ENCODE assay signal across 1 cellular context in genomic region chr2:158456309-158457066, GRCh38.
A peak's percentile ranks its signal among the peaks of the same experiment; 100 is the strongest.
TF ChIP-seq lines count a peak whose summit lies in the region.

Gene CCDC148, minus strand, starts transcription at chr2:158456753. Its CDS starts 314 bp downstream, at chr2:158456439.
Gene PKP4, plus strand, starts transcription at chr2:158456952. Its CDS starts 76,233 bp downstream, at chr2:158533185.

TF ChIP-seq in HEK293, 187 proteins besides CTCF, POLR2A, EP300 and RAD21 (continued from another document and continues in another):
- no peak for TF ChIP-seq ZNF513 (tag by site-specific recombination; IDR thresholded peaks at IDR 0.05)
- TF ChIP-seq ZNF23 (tag by site-specific recombination; IDR thresholded peaks at IDR 0.05; ENCODE audit: borderline replicate concordance) = no peak
- TF ChIP-seq, protein P1, sequence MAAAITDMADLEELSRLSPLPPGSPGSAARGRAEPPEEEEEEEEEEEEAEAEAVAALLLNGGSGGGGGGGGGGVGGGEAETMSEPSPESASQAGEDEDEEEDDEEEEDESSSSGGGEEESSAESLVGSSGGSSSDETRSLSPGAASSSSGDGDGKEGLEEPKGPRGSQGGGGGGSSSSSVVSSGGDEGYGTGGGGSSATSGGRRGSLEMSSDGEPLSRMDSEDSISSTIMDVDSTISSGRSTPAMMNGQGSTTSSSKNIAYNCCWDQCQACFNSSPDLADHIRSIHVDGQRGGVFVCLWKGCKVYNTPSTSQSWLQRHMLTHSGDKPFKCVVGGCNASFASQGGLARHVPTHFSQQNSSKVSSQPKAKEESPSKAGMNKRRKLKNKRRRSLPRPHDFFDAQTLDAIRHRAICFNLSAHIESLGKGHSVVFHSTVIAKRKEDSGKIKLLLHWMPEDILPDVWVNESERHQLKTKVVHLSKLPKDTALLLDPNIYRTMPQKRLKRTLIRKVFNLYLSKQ (tag by site-specific recombination; IDR thresholded peaks at IDR 0.05; ENCODE audit: borderline replicate concordance) = no peak
- TF ChIP-seq SP7 (tag by site-specific recombination; IDR thresholded peaks at IDR 0.05) = peak; percentile 35; the same call in 1 of the 2 replicates
- TF ChIP-seq ZNF2 (tag by site-specific recombination; IDR thresholded peaks at IDR 0.05) = 0 out of 2 replicates have a peak, but pooled peaks have one; percentile 32
- TF ChIP-seq ZNF37A (tag by site-specific recombination; IDR thresholded peaks at IDR 0.05) = no peak
- TF ChIP-seq ZNF549 (tag by site-specific recombination; IDR thresholded peaks at IDR 0.05) = no peak
- no peak for TF ChIP-seq ZNF169 (tag by site-specific recombination; IDR thresholded peaks at IDR 0.05)
- TF ChIP-seq GFI1B (tag by site-specific recombination; IDR thresholded peaks at IDR 0.05) = no peak
- no peak for TF ChIP-seq MEIS1 (CRISPR knock-in tag; IDR thresholded peaks at IDR 0.05; ENCODE audit: borderline replicate concordance)
- no peak for TF ChIP-seq ZNF707 (tag by site-specific recombination; IDR thresholded peaks at IDR 0.05)
- TF ChIP-seq ZNF571 (tag by site-specific recombination; IDR thresholded peaks at IDR 0.05) = no peak
- TF ChIP-seq, protein P2, sequence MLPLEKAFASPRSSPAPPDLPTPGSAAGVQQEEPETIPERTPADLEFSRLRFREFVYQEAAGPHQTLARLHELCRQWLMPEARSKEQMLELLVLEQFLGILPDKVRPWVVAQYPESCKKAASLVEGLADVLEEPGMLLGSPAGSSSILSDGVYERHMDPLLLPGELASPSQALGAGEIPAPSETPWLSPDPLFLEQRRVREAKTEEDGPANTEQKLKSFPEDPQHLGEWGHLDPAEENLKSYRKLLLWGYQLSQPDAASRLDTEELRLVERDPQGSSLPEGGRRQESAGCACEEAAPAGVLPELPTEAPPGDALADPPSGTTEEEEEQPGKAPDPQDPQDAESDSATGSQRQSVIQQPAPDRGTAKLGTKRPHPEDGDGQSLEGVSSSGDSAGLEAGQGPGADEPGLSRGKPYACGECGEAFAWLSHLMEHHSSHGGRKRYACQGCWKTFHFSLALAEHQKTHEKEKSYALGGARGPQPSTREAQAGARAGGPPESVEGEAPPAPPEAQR (tag by site-specific recombination; IDR thresholded peaks at IDR 0.05) = no peak
- no peak for TF ChIP-seq ZNF19 (tag by site-specific recombination; IDR thresholded peaks at IDR 0.05; ENCODE audit: low read depth)
- TF ChIP-seq ZFP41 (tag by site-specific recombination; IDR thresholded peaks at IDR 0.05; ENCODE audit: borderline replicate concordance) = no peak
- no peak for TF ChIP-seq ZNF404 (tag by site-specific recombination; IDR thresholded peaks at IDR 0.05)
- no peak for TF ChIP-seq PRDM6 (tag by site-specific recombination; IDR thresholded peaks at IDR 0.05)
- TF ChIP-seq IKZF3 (tag by site-specific recombination; IDR thresholded peaks at IDR 0.05) = no peak
- TF ChIP-seq, protein P3, sequence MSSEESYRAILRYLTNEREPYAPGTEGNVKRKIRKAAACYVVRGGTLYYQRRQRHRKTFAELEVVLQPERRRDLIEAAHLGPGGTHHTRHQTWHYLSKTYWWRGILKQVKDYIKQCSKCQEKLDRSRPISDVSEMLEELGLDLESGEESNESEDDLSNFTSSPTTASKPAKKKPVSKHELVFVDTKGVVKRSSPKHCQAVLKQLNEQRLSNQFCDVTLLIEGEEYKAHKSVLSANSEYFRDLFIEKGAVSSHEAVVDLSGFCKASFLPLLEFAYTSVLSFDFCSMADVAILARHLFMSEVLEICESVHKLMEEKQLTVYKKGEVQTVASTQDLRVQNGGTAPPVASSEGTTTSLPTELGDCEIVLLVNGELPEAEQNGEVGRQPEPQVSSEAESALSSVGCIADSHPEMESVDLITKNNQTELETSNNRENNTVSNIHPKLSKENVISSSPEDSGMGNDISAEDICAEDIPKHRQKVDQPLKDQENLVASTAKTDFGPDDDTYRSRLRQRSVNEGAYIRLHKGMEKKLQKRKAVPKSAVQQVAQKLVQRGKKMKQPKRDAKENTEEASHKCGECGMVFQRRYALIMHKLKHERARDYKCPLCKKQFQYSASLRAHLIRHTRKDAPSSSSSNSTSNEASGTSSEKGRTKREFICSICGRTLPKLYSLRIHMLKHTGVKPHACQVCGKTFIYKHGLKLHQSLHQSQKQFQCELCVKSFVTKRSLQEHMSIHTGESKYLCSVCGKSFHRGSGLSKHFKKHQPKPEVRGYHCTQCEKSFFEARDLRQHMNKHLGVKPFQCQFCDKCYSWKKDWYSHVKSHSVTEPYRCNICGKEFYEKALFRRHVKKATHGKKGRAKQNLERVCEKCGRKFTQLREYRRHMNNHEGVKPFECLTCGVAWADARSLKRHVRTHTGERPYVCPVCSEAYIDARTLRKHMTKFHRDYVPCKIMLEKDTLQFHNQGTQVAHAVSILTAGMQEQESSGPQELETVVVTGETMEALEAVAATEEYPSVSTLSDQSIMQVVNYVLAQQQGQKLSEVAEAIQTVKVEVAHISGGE (tag by site-specific recombination; conservative IDR thresholded peaks at IDR 0.05; ENCODE audit: low read depth) = no peak
- no peak for TF ChIP-seq ZSCAN5A (tag by site-specific recombination; IDR thresholded peaks at IDR 0.05)
- no peak for TF ChIP-seq MYNN (tag by site-specific recombination; IDR thresholded peaks at IDR 0.05; ENCODE audit: borderline replicate concordance)
- TF ChIP-seq ZBTB44 (tag by site-specific recombination; IDR thresholded peaks at IDR 0.05) = no peak
- no peak for TF ChIP-seq GLIS1 (tag by site-specific recombination; IDR thresholded peaks at IDR 0.05)
- no peak for TF ChIP-seq ZNF473 (tag by site-specific recombination; IDR thresholded peaks at IDR 0.05)
- no peak for TF ChIP-seq PATZ1 (tag by site-specific recombination; IDR thresholded peaks at IDR 0.05)
- TF ChIP-seq ZNF223 (tag by site-specific recombination; IDR thresholded peaks at IDR 0.05) = no peak
- TF ChIP-seq ZNF639 (tag by site-specific recombination; IDR thresholded peaks at IDR 0.05) = no peak
- peak; percentile 47; the same call in 1 of the 2 replicates for TF ChIP-seq PRDM1 (tag by site-specific recombination; IDR thresholded peaks at IDR 0.05)
- no peak for TF ChIP-seq ZNF558 (tag by site-specific recombination; IDR thresholded peaks at IDR 0.05)
- TF ChIP-seq ZNF561 (tag by site-specific recombination; IDR thresholded peaks at IDR 0.05; ENCODE audit: borderline replicate concordance) = no peak
- no peak for TF ChIP-seq ZNF426 (tag by site-specific recombination; IDR thresholded peaks at IDR 0.05)
- TF ChIP-seq ZNF214 (tag by site-specific recombination; IDR thresholded peaks at IDR 0.05; ENCODE audit: borderline replicate concordance) = no peak
- no peak for TF ChIP-seq ZNF114 (tag by site-specific recombination; IDR thresholded peaks at IDR 0.05)
- no peak for TF ChIP-seq KLF7 (tag by site-specific recombination; IDR thresholded peaks at IDR 0.05; ENCODE audit: borderline replicate concordance)
- TF ChIP-seq, protein P4, sequence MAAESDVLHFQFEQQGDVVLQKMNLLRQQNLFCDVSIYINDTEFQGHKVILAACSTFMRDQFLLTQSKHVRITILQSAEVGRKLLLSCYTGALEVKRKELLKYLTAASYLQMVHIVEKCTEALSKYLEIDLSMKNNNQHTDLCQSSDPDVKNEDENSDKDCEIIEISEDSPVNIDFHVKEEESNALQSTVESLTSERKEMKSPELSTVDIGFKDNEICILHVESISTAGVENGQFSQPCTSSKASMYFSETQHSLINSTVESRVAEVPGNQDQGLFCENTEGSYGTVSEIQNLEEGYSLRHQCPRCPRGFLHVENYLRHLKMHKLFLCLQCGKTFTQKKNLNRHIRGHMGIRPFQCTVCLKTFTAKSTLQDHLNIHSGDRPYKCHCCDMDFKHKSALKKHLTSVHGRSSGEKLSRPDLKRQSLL (tag by site-specific recombination; IDR thresholded peaks at IDR 0.05) = no peak
- TF ChIP-seq ZNF621 (tag by site-specific recombination; IDR thresholded peaks at IDR 0.05) = no peak
- TF ChIP-seq, protein P5, sequence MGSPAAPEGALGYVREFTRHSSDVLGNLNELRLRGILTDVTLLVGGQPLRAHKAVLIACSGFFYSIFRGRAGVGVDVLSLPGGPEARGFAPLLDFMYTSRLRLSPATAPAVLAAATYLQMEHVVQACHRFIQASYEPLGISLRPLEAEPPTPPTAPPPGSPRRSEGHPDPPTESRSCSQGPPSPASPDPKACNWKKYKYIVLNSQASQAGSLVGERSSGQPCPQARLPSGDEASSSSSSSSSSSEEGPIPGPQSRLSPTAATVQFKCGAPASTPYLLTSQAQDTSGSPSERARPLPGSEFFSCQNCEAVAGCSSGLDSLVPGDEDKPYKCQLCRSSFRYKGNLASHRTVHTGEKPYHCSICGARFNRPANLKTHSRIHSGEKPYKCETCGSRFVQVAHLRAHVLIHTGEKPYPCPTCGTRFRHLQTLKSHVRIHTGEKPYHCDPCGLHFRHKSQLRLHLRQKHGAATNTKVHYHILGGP (tag by site-specific recombination; IDR thresholded peaks at IDR 0.05) = no peak
- TF ChIP-seq ZNF341 (tag by site-specific recombination; IDR thresholded peaks at IDR 0.05; ENCODE audit: low read depth) = peak; percentile 77
- TF ChIP-seq ZSCAN30 (tag by site-specific recombination; IDR thresholded peaks at IDR 0.05) = no peak
- no peak for TF ChIP-seq ZNF677 (tag by site-specific recombination; IDR thresholded peaks at IDR 0.05)
- TF ChIP-seq PBX3 (CRISPR knock-in tag; IDR thresholded peaks at IDR 0.05) = no peak
